In genomic region chr6:305371-306206, GRCh38 we compare ENCODE assay signal across 10 cellular contexts. TPM values are rescaled to one million over a fixed set of nuclear protein-coding genes. Genes with fewer than 3 reads are reported as not detected.
A peak's percentile ranks its signal among the peaks of the same experiment; 100 is the strongest.
DNase-seq lines count a peak whose midpoint lies in the region; ATAC-seq and TF ChIP-seq lines count a peak whose summit lies in the region.
"Had no signal": no experiment of that assay in that cellular context is flagged by ENCODE, and none has a peak within 500 bp of the region (broad histone marks: within the 10 kb centered on the region; RNA-seq: fewer than 3 reads in every experiment).

No MANE protein-coding gene starts in this region.

- H3K27ac Mint-ChIP-seq in immature natural killer cell: no peak overlapping the region

- no peak overlapping the region for H3K9ac ChIP-seq in mucosa of rectum (ENCODE audit: low read depth in 1 of 2, low read length in 2 of 2)

- no peak overlapping the region for H3K4me3 ChIP-seq in mucosa of rectum (ENCODE audit: low read length in 2 of 2)
- H3K4me3 ChIP-seq in dorsolateral prefrontal cortex: no peak overlapping the region

- peaks cover 9 to 10% of the 10 kb centered on the region in 2 donors for H3K4me1 ChIP-seq in mucosa of rectum (ENCODE audit: control insufficient read depth in 2 of 2, insufficient read depth in 2 of 2, low read length in 2 of 2)

- H3K4me1 Mint-ChIP-seq in immature natural killer cell: peaks cover 4 to 7% of the 10 kb centered on the region in 2 donors

- intact Hi-C loops in dorsolateral prefrontal cortex (cut with DNase I): no loop called here

- H3K9me3 ChIP-seq in mucosa of rectum (ENCODE audit: control insufficient read depth in 2 of 2, low read length in 2 of 2): no peaks in the 10 kb centered on the region

- H3K36me3 Mint-ChIP-seq in immature natural killer cell: peaks cover 4 to 17% (median 13%) of the 10 kb centered on the region in 3 donors

- DNase-seq in immature natural killer cell: no peak
- no peak for DNase-seq in dorsolateral prefrontal cortex
- no peak for DNase-seq in NCI-H187 treated with DMSO at 0.1 percent for 48 hours (lab: John Stamatoyannopoulos, UW)
- DNase-seq in NCI-H345 treated with DMSO at 0.1 percent for 48 hours (lab: John Stamatoyannopoulos, UW; ENCODE audit: unreplicated experiment): no peak
- DNase-seq: effector CD4-positive, alpha-beta T cell; islet precursor cell had no signal

- no peak for TF ChIP-seq CTCF in dorsolateral prefrontal cortex (IDR thresholded peaks at IDR 0.05 in 54 of 56, conservative IDR thresholded peaks at IDR 0.05 in 2 of 56; ENCODE audit: low read depth in 1 of 56, partially characterized antibody in 56 of 56)

- H3K36me3 ChIP-seq in mucosa of rectum (ENCODE audit: control insufficient read depth in 2 of 2, insufficient read depth in 2 of 2, low read length in 2 of 2): peaks cover 0 to 6% of the 10 kb centered on the region in 2 donors

- H3K4me3 Mint-ChIP-seq in immature natural killer cell: no peak overlapping the region

- H3K27me3 ChIP-seq in mucosa of rectum (ENCODE audit: control insufficient read depth in 2 of 2, insufficient read depth in 2 of 2, low read length in 2 of 2): no peaks in the 10 kb centered on the region
- H3K27me3 ChIP-seq in dorsolateral prefrontal cortex: peaks cover 0 to 8% (median 0%) of the 10 kb centered on the region in 45 donors

- no peaks in the 10 kb centered on the region for H3K27me3 Mint-ChIP-seq in immature natural killer cell (ENCODE audit: low read depth in 3 of 3)

- H3K9me3 Mint-ChIP-seq in immature natural killer cell: peaks cover 0 to 3% (median 0%) of the 10 kb centered on the region in 6 donors

- ATAC-seq in GM18868 (IDR thresholded peaks at IDR 0.05; ENCODE audit: unreplicated experiment) (peak; percentile 86), GM21529 (IDR thresholded peaks at IDR 0.05; ENCODE audit: unreplicated experiment) (peak; percentile 87), HG03354 (IDR thresholded peaks at IDR 0.05; ENCODE audit: poor library complexity, severe bottlenecking, unreplicated experiment) (peak; percentile 91)

- H3K27ac ChIP-seq in mucosa of rectum (ENCODE audit: low read depth in 2 of 2, low read length in 2 of 2) (peak overlapping the region; percentile 61 to 78), dorsolateral prefrontal cortex (peak overlapping the region in 15 of 59 donors; percentile 38 to 86 (median 64))

RNA-seq across cellular contexts. Expression of gene DUSP22, which starts 13.3 kb away (rescaled TPM):
- polyA plus RNA-seq in immature natural killer cell: 10 to 100 TPM; 55.0 to 80.1 (median 65.3) TPM
- total RNA-seq in dorsolateral prefrontal cortex: 10 to 100 TPM; 41.2 to 72.5 (median 53.5) TPM
